26 cellular contexts compared by ENCODE assay signal in genomic region chr14:92464716-92465115, GRCh38. TPM values are rescaled to one million over a fixed set of nuclear protein-coding genes. Genes with fewer than 3 reads are reported as not detected.
DNase-seq lines count a peak whose midpoint lies in the region; ATAC-seq and TF ChIP-seq lines count a peak whose summit lies in the region.
"Had no signal": no experiment of that assay in that cellular context is flagged by ENCODE, and none has a peak within 500 bp of the region (broad histone marks: within the 10 kb centered on the region; RNA-seq: fewer than 3 reads in every experiment).

No MANE protein-coding gene starts in this region.

- H3K4me1 ChIP-seq in right atrium auricular region: peaks cover 0 to 20% of the 10 kb centered on the region in 2 donors
- no peaks in the 10 kb centered on the region for H3K4me1 ChIP-seq in neuronal stem cell (ENCODE audit: control insufficient read depth in 2 of 2, insufficient read depth in 1 of 2, low read depth in 1 of 2, low read length in 2 of 2)
- H3K4me1 ChIP-seq: HAP-1, SJCRH30 had no signal

- no peak overlapping the region for H3K27ac ChIP-seq in right atrium auricular region
- H3K27ac ChIP-seq in neuronal stem cell (replicated peaks; ENCODE audit: low read length): no peak overlapping the region
- H3K27ac ChIP-seq: SJCRH30 had no signal

- no peak overlapping the region for H3K4ac ChIP-seq in neuronal stem cell (ENCODE audit: low read length)

- H4K91ac ChIP-seq in neuronal stem cell (ENCODE audit: low read depth, low read length, poor library complexity): no peak overlapping the region

- H3K18ac ChIP-seq in neuronal stem cell (ENCODE audit: low read length): no peak overlapping the region

- no peak overlapping the region for H3K14ac ChIP-seq in neuronal stem cell (ENCODE audit: low read length)

- no peak overlapping the region for H2AFZ ChIP-seq in neuronal stem cell (ENCODE audit: low read length)
- H2AFZ ChIP-seq: GM23338 had no signal

- H3K36me3 ChIP-seq in right atrium auricular region (no peaks in the 10 kb centered on the region), neuronal stem cell (replicated peaks in 1 of 2; ENCODE audit: control insufficient read depth in 2 of 2, insufficient read depth in 2 of 2, low read length in 2 of 2) (no peaks in the 10 kb centered on the region)
- H3K36me3 ChIP-seq: HAP-1, MG63, SJCRH30 had no signal

- H2BK15ac ChIP-seq in neuronal stem cell (ENCODE audit: low read length): no peak overlapping the region

- whole genome bisulfite sequencing in neuronal stem cell (ENCODE audit: extremely low coverage in 2 of 2, insufficient read length in 2 of 2, insufficient replicate concordance in 1 of 2), 2 donors: no CpG with 5 or more reads among the region's 9 CpGs

- H2AK5ac ChIP-seq in neuronal stem cell (ENCODE audit: low read depth, low read length): no peak overlapping the region

- DNase-seq in right atrium auricular region (ENCODE audit: low spot score) (peak; percentile 23), Right ventricle myocardium superior (no peak), neuronal stem cell (ENCODE audit: low spot score) (no peak), NCI-H748 treated with DMSO at 0.1 percent for 48 hours (lab: John Stamatoyannopoulos, UW) (no peak), DMS53 treated with DMSO at 0.1 percent for 48 hours (lab: John Stamatoyannopoulos, UW; ENCODE audit: unreplicated experiment) (no peak)
- peak; percentile 17 for DNase-seq in stimulated activated CD8-positive, alpha-beta memory T cell treated with anti-CD3 and anti-CD28 coated beads, Interleukin-4, amount 100 ng/mL, for 48 hours
- DNase-seq in activated CD4-positive, alpha-beta T cell treated with anti-CD3 and anti-CD28 coated beads for 4 hours: no peak
- DNase-seq: 8988T; ACHN; CD4-positive, CD25-positive, alpha-beta regulatory T cell; DMS153; HFFc6; KBM-7; MG63; NCI-H1105 treated with DMSO at 0.1 percent for 48 hours; NCI-H146; NCI-H1930; NCI-H2107; NCI-H446; NCI-H524 treated with DMSO at 0.1 percent for 48 hours; NCI-H82; NK-92 treated with Interleukin-12 subunit alpha and Interleukin-12 subunit beta, amount 100 ng/mL, for 24 hours; PC-3; SJCRH30 had no signal

- TF ChIP-seq CTCF in right atrium auricular region (IDR thresholded peaks at IDR 0.05): no peak

- ATAC-seq in Right ventricle myocardium superior (ENCODE audit: poor library complexity): no peak
- ATAC-seq: PC-3 had no signal

- no peak overlapping the region for H2BK5ac ChIP-seq in neuronal stem cell (ENCODE audit: low read length)

- no peaks in the 10 kb centered on the region for H3K79me1 ChIP-seq in neuronal stem cell (ENCODE audit: low read depth, low read length)

- intact Hi-C loops in Right ventricle myocardium superior (cut with DNase I): no loop called here

- no peak overlapping the region for H2BK12ac ChIP-seq in neuronal stem cell (ENCODE audit: low read length)

- H2BK120ac ChIP-seq in neuronal stem cell (ENCODE audit: low read depth, low read length): peak overlapping the region; percentile 14

- no peak overlapping the region for H4K8ac ChIP-seq in neuronal stem cell (ENCODE audit: low read depth, low read length)

- H3K9ac ChIP-seq in neuronal stem cell (ENCODE audit: low read depth, low read length, poor library complexity): no peak overlapping the region

- H3K4me3 ChIP-seq in right atrium auricular region: no peak overlapping the region
- no peak overlapping the region for H3K4me3 ChIP-seq in neuronal stem cell (ENCODE audit: low read length in 2 of 2)
- H3K4me3 ChIP-seq: GM23338, HAP-1, MG63, SJCRH30 had no signal

- H3K27me3 ChIP-seq in right atrium auricular region: no peaks in the 10 kb centered on the region
- no peaks in the 10 kb centered on the region for H3K27me3 ChIP-seq in neuronal stem cell (ENCODE audit: control insufficient read depth in 3 of 3, insufficient read depth in 3 of 3, low read depth in 1 of 3, low read length in 3 of 3)
- H3K27me3 ChIP-seq: MG63, SJCRH30 had no signal

- no peak overlapping the region for H3K4me2 ChIP-seq in neuronal stem cell (ENCODE audit: insufficient read depth, low read length, poor library complexity, severe bottlenecking)
- H3K4me2 ChIP-seq: GM23338 had no signal

- H3K9me3 ChIP-seq in right atrium auricular region: peaks cover 0 to 16% of the 10 kb centered on the region in 2 donors
- peaks cover 7 to 10% of the 10 kb centered on the region in 2 donors for H3K9me3 ChIP-seq in neuronal stem cell (replicated peaks in 1 of 2; ENCODE audit: control insufficient read depth in 2 of 2, insufficient read depth in 1 of 2, low read depth in 1 of 2, low read length in 2 of 2)
- H3K9me3 ChIP-seq: HAP-1, SJCRH30 had no signal

- H3K23ac ChIP-seq in neuronal stem cell (ENCODE audit: low read depth, low read length, poor library complexity): no peak overlapping the region

RNA-seq across cellular contexts. Expression of gene RIN3, which starts 48.9 kb away (rescaled TPM):
- total RNA-seq in right atrium auricular region (10 to 100 TPM in 1 of 2 donors, 1 to 10 TPM in 1; 6.6 to 11.8 TPM), Right ventricle myocardium superior (11.0 TPM)
- 1.3 TPM for polyA plus RNA-seq in neuronal stem cell (2013, experiment 1 of 2)
- 1.6 TPM for polyA plus RNA-seq in neuronal stem cell (2013, experiment 2 of 2)
- total RNA-seq: SJCRH30 had no signal

Comparison
In these comparisons a context has a peak if more than half of its experiments do, and no peak if none do; other contexts are left out.
1. DNase-seq: peak in right atrium auricular region (single experiment) and stimulated activated CD8-positive, alpha-beta memory T cell treated with anti-CD3 and anti-CD28 coated beads, Interleukin-4, amount 100 ng/mL, for 48 hours (single experiment); none in Right ventricle myocardium superior (single experiment), neuronal stem cell (single experiment), activated CD4-positive, alpha-beta T cell treated with anti-CD3 and anti-CD28 coated beads for 4 hours (0 of 2), NCI-H748 treated with DMSO at 0.1 percent for 48 hours (single experiment) and DMS53 treated with DMSO at 0.1 percent for 48 hours (single experiment).